ENCODE assay signal across 16 cellular contexts in the genomic region with DNA sequence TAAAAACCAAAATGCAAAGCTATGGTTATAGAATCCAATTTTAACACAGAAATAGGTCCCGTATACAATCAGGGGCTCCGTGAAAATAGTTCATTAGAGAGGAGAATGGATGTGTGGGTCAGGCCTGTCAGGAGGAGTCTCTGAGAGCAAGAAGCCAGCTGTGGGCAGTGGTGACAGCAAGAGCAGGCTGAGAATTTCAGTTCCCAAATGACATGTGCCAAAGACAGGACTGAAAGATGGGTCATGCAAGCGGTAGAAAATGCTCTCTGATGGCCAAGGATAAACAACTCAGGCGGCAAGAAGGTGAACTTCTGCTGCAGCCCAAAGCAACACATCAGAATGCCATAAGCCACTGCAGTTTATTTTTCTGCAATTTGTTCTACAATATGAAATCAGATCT.
DNase-seq lines count a peak whose midpoint lies in the region; ATAC-seq and TF ChIP-seq lines count a peak whose summit lies in the region.
"Had no signal": no experiment of that assay in that cellular context is flagged by ENCODE, and none has a peak within 500 bp of the region (broad histone marks: within the 10 kb centered on the region; RNA-seq: fewer than 3 reads in every experiment).

No MANE protein-coding gene starts in this region.

- peaks cover 4% of the 10 kb centered on the region; the same call in 1 of the 3 replicates for H3K36me3 Mint-ChIP-seq in GM23338 (ENCODE audit: low read depth)
- H3K36me3 Mint-ChIP-seq: brain had no signal

- H3K27me3 Mint-ChIP-seq in GM23338 (ENCODE audit: insufficient read depth, low read depth, poor library complexity) = no peaks in the 10 kb centered on the region
- H3K27me3 Mint-ChIP-seq: brain had no signal

- ATAC-seq in GM18868 (IDR thresholded peaks at IDR 0.05; ENCODE audit: unreplicated experiment) (peak; percentile 82), GM21390 (IDR thresholded peaks at IDR 0.05; ENCODE audit: unreplicated experiment) (peak; percentile 85), HG02943 (IDR thresholded peaks at IDR 0.05; ENCODE audit: low read depth, unreplicated experiment) (peak; percentile 95), HG03457 (IDR thresholded peaks at IDR 0.05; ENCODE audit: unreplicated experiment) (no peak), GM23338 (no peak)
- ATAC-seq: gastroesophageal sphincter had no signal

- no peak overlapping the region for H3K27ac Mint-ChIP-seq in GM23338

- no peak overlapping the region for H2AFZ ChIP-seq in GM23338

- H3K9me3 Mint-ChIP-seq in GM23338 = peaks cover 5% of the 10 kb centered on the region

- 0 out of 2 replicates have a peak, but pooled peaks cover 11% of the 10 kb centered on the region for H3K9me2 ChIP-seq in GM23338 (ENCODE audit: insufficient read depth)

- no peaks in the 10 kb centered on the region for H3F3A ChIP-seq in GM23338 (replicated peaks; ENCODE audit: low read depth)

- no peaks in the 10 kb centered on the region for H3K27me3 ChIP-seq in GM23338 (ENCODE audit: insufficient read depth)
- H3K27me3 ChIP-seq: gastroesophageal sphincter, SJSA1, suprapubic skin had no signal

- H3K79me2 ChIP-seq in GM23338 (replicated peaks; ENCODE audit: insufficient read depth) = no peaks in the 10 kb centered on the region

- H3K4me1 ChIP-seq in GM23338 (ENCODE audit: insufficient read depth) = no peaks in the 10 kb centered on the region
- H3K4me1 ChIP-seq: gastroesophageal sphincter, SJSA1, suprapubic skin had no signal

- DNase-seq in RPMI8226 = peak; percentile 82
- DNase-seq in SIG-M5 (lab: John Stamatoyannopoulos, UW) = no peak
- DNase-seq in GM23338 (ENCODE audit: low spot score) = no peak
- DNase-seq in amniotic stem cell (lab: John Stamatoyannopoulos, UW) = no peak
- DNase-seq: activated naive CD4-positive, alpha-beta T cell treated with anti-CD3 and anti-CD28 coated beads, Interleukin-2, amount 50 U/mL, for 16 hours; NCI-H1694 treated with DMSO at 0.1 percent for 48 hours; stimulated activated CD4-positive, alpha-beta T cell treated with anti-CD3 and anti-CD28 coated beads, Interleukin-4, amount 100 ng/mL, for 1 hour had no signal

- H3K4me3 ChIP-seq in GM23338 = no peak overlapping the region
- H3K4me3 ChIP-seq: gastroesophageal sphincter, SJSA1, suprapubic skin had no signal

- TF ChIP-seq CTCF in GM23338 (conservative IDR thresholded peaks at IDR 0.05; ENCODE audit: low read depth in 2 of 2) = no peak

- no peak overlapping the region for H3K4me2 ChIP-seq in GM23338

- no peaks in the 10 kb centered on the region for H3K36me3 ChIP-seq in GM23338 (ENCODE audit: insufficient read depth)
- H3K36me3 ChIP-seq: gastroesophageal sphincter, SJSA1, suprapubic skin had no signal

- no peak overlapping the region for H3K4me3 Mint-ChIP-seq in GM23338
- H3K4me3 Mint-ChIP-seq: brain had no signal

- H3K27ac ChIP-seq in GM23338 (ENCODE audit: low read depth) = no peak overlapping the region
- H3K27ac ChIP-seq: epithelial cell of prostate, gastroesophageal sphincter, SJSA1, suprapubic skin had no signal

- H3K4me1 Mint-ChIP-seq in GM23338 = no peaks in the 10 kb centered on the region; the same call in 2 of the 3 replicates

- H4K20me1 ChIP-seq in GM23338 (replicated peaks; ENCODE audit: insufficient read depth) = no peaks in the 10 kb centered on the region

TF ChIP-seq in GM23338, 12 proteins besides CTCF, POLR2A, EP300 and RAD21 (continues in another document):
- TF ChIP-seq JUNB (IDR thresholded peaks at IDR 0.05; ENCODE audit: unreplicated experiment) (no peak), STAT1 (IDR thresholded peaks at IDR 0.05; ENCODE audit: unreplicated experiment) (no peak), CREB1 (CRISPR knock-in tag; IDR thresholded peaks at IDR 0.05; ENCODE audit: low read depth) (no peak), ZNF331 (CRISPR knock-in tag; IDR thresholded peaks at IDR 0.05; ENCODE audit: low read depth) (no peak), EZH2phosphoT487 (IDR thresholded peaks at IDR 0.05; ENCODE audit: unreplicated experiment) (no peak), POLR2AphosphoS5 (IDR thresholded peaks at IDR 0.05; ENCODE audit: low read depth) (no peak), EZH2 (IDR thresholded peaks at IDR 0.05; ENCODE audit: low read depth, unreplicated experiment) (no peak)
- TF ChIP-seq, protein P1, sequence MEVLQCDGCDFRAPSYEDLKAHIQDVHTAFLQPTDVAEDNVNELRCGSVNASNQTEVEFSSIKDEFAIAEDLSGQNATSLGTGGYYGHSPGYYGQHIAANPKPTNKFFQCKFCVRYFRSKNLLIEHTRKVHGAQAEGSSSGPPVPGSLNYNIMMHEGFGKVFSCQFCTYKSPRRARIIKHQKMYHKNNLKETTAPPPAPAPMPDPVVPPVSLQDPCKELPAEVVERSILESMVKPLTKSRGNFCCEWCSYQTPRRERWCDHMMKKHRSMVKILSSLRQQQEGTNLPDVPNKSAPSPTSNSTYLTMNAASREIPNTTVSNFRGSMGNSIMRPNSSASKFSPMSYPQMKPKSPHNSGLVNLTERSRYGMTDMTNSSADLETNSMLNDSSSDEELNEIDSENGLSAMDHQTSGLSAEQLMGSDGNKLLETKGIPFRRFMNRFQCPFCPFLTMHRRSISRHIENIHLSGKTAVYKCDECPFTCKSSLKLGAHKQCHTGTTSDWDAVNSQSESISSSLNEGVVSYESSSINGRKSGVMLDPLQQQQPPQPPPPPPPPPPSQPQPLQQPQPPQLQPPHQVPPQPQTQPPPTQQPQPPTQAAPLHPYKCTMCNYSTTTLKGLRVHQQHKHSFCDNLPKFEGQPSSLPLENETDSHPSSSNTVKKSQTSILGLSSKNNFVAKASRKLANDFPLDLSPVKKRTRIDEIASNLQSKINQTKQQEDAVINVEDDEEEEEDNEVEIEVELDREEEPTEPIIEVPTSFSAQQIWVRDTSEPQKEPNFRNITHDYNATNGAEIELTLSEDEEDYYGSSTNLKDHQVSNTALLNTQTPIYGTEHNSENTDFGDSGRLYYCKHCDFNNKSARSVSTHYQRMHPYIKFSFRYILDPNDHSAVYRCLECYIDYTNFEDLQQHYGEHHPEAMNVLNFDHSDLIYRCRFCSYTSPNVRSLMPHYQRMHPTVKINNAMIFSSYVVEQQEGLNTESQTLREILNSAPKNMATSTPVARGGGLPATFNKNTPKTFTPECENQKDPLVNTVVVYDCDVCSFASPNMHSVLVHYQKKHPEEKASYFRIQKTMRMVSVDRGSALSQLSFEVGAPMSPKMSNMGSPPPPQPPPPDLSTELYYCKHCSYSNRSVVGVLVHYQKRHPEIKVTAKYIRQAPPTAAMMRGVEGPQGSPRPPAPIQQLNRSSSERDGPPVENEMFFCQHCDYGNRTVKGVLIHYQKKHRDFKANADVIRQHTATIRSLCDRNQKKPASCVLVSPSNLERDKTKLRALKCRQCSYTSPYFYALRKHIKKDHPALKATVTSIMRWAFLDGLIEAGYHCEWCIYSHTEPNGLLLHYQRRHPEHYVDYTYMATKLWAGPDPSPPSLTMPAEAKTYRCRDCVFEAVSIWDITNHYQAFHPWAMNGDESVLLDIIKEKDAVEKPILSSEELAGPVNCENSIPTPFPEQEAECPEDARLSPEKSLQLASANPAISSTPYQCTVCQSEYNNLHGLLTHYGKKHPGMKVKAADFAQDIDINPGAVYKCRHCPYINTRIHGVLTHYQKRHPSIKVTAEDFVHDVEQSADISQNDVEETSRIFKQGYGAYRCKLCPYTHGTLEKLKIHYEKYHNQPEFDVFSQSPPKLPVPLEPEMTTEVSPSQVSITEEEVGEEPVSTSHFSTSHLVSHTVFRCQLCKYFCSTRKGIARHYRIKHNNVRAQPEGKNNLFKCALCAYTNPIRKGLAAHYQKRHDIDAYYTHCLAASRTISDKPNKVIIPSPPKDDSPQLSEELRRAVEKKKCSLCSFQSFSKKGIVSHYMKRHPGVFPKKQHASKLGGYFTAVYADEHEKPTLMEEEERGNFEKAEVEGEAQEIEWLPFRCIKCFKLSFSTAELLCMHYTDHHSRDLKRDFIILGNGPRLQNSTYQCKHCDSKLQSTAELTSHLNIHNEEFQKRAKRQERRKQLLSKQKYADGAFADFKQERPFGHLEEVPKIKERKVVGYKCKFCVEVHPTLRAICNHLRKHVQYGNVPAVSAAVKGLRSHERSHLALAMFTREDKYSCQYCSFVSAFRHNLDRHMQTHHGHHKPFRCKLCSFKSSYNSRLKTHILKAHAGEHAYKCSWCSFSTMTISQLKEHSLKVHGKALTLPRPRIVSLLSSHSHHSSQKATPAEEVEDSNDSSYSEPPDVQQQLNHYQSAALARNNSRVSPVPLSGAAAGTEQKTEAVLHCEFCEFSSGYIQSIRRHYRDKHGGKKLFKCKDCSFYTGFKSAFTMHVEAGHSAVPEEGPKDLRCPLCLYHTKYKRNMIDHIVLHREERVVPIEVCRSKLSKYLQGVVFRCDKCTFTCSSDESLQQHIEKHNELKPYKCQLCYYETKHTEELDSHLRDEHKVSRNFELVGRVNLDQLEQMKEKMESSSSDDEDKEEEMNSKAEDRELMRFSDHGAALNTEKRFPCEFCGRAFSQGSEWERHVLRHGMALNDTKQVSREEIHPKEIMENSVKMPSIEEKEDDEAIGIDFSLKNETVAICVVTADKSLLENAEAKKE (CRISPR knock-in tag; IDR thresholded peaks at IDR 0.05) = no peak
- TF ChIP-seq, protein P2, sequence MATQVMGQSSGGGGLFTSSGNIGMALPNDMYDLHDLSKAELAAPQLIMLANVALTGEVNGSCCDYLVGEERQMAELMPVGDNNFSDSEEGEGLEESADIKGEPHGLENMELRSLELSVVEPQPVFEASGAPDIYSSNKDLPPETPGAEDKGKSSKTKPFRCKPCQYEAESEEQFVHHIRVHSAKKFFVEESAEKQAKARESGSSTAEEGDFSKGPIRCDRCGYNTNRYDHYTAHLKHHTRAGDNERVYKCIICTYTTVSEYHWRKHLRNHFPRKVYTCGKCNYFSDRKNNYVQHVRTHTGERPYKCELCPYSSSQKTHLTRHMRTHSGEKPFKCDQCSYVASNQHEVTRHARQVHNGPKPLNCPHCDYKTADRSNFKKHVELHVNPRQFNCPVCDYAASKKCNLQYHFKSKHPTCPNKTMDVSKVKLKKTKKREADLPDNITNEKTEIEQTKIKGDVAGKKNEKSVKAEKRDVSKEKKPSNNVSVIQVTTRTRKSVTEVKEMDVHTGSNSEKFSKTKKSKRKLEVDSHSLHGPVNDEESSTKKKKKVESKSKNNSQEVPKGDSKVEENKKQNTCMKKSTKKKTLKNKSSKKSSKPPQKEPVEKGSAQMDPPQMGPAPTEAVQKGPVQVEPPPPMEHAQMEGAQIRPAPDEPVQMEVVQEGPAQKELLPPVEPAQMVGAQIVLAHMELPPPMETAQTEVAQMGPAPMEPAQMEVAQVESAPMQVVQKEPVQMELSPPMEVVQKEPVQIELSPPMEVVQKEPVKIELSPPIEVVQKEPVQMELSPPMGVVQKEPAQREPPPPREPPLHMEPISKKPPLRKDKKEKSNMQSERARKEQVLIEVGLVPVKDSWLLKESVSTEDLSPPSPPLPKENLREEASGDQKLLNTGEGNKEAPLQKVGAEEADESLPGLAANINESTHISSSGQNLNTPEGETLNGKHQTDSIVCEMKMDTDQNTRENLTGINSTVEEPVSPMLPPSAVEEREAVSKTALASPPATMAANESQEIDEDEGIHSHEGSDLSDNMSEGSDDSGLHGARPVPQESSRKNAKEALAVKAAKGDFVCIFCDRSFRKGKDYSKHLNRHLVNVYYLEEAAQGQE (IDR thresholded peaks at IDR 0.05; ENCODE audit: unreplicated experiment) = no peak

Comparison
In these comparisons a context has a peak if more than half of its experiments do, and no peak if none do; other contexts are left out.
1. ATAC-seq: peak in GM18868 (single experiment), GM21390 (single experiment) and HG02943 (single experiment); none in HG03457 (single experiment) and GM23338 (single experiment).